15 cellular contexts compared by ENCODE assay signal in the genomic region with DNA sequence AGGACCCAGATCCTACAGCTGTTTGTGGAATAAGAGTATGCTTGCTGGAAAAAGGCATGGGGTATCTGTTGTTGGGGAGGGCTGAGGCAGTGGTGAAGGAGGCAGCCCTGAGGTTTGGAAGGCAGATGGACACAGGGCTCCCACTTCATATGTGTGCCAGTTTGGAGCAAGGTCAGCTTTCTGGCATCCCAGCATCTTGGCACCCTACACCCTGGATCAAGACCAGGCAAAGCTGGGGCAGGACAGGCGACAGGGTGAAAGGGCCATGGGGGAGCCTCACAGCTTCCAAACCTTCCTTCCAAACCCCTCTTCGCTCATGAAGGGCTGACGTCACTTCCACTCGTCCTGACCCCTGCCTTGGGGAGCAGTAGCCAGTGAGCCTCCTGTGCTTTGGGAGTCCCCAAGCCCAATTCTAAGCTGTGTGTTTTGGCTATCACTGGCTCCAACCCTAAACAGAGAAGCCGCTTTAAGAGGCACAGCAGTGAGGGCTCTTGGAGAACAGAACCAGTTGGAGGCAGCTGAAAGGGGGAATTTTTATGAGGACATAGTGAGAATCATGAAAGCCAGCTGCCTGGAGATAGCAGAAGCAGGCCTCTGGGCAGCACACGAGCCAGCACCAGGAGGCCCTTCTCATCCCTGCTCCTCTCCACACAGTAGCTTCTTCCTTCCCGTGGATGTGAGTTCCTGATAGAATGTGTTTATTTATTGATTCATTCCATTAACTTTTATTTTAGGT.
DNase-seq lines count a peak whose midpoint lies in the region; ATAC-seq, FAIRE-seq and TF ChIP-seq lines count a peak whose summit lies in the region.
"Had no signal": no experiment of that assay in that cellular context is flagged by ENCODE, and none has a peak within 500 bp of the region (broad histone marks: within the 10 kb centered on the region; RNA-seq: fewer than 3 reads in every experiment).

No MANE protein-coding gene starts in this region.

- FAIRE-seq in HepG2 (lab: Jason Lieb, UNC) = no peak
- FAIRE-seq in H1 (lab: Jason Lieb, UNC) = no peak
- FAIRE-seq: GM12878 had no signal

- H3K4me2 ChIP-seq in HepG2 (ENCODE audit: low read depth, low read length) = no peak overlapping the region
- peak overlapping the region in 1 of 2 experiments; percentile 40; a peak in 1 of 4 replicates for H3K4me2 ChIP-seq in H1 (ENCODE audit: insufficient read depth in 1 of 2, low read depth in 2 of 2, low read length in 2 of 2)
- no peak overlapping the region for H3K4me2 ChIP-seq in neural progenitor cell

- no peak overlapping the region for H2AK5ac ChIP-seq in H1 (ENCODE audit: low read depth, low read length)

- no peak overlapping the region for H3K4ac ChIP-seq in H1 (replicated peaks; ENCODE audit: insufficient read length, low read depth, low read length)

- H3K27ac ChIP-seq in HepG2 (ENCODE audit: extremely low read length, insufficient read depth, low read length) (no peak overlapping the region), right lobe of liver (no peak overlapping the region), H1 (ENCODE audit: low read depth, low read length) (no peak overlapping the region), neural progenitor cell (no peak overlapping the region), upper lobe of right lung (no peak overlapping the region), tibial artery (no peak overlapping the region)
- H3K27ac ChIP-seq: C4-2B had no signal

- BruUV-seq in HepG2 (replicated peaks; lab: Mats Ljungman, UMichigan) = no TSS peak

- peaks cover 6% of the 10 kb centered on the region for H3K27me3 Mint-ChIP-seq in neural progenitor cell (ENCODE audit: insufficient read depth, low read depth)
- H3K27me3 Mint-ChIP-seq: B cell had no signal

- no peaks in the 10 kb centered on the region for H3K79me1 ChIP-seq in H1 (ENCODE audit: low read depth, low read length)

- H4K5ac ChIP-seq in H1 (ENCODE audit: insufficient read length, low read depth, low read length) = no peak overlapping the region

- peak overlapping the region; percentile 37 for H4K91ac ChIP-seq in H1 (replicated peaks; ENCODE audit: insufficient read length, low read length)

- H3K27ac Mint-ChIP-seq in neural progenitor cell = peak overlapping the region; percentile 44
- H3K27ac Mint-ChIP-seq: B cell; CD4-positive, alpha-beta memory T cell had no signal

- peaks cover 72% of the 10 kb centered on the region for H3K9me3 ChIP-seq in HepG2 (ENCODE audit: low read length)
- H3K9me3 ChIP-seq in right lobe of liver = no peaks in the 10 kb centered on the region
- H3K9me3 ChIP-seq in H1 (ENCODE audit: insufficient read depth in 2 of 2, low read depth in 1 of 2, low read length in 1 of 2) = peaks cover 6 to 8% of the 10 kb centered on the region in 2 experiments
- no peaks in the 10 kb centered on the region for H3K9me3 ChIP-seq in neural progenitor cell (ENCODE audit: low read depth)
- no peaks in the 10 kb centered on the region for H3K9me3 ChIP-seq in upper lobe of right lung
- H3K9me3 ChIP-seq in tibial artery = peaks cover 0 to 13% (median 5%) of the 10 kb centered on the region in 3 donors
- H3K9me3 ChIP-seq in MG63 = no peaks in the 10 kb centered on the region

- H3K14ac ChIP-seq in H1 (ENCODE audit: insufficient read length) = no peak overlapping the region

- TF ChIP-seq RAD21 in HepG2 (CRISPR knock-in tag; IDR thresholded peaks at IDR 0.05) = no peak
- TF ChIP-seq RAD21 in H1 (IDR thresholded peaks at IDR 0.05 in 1 of 2, conservative IDR thresholded peaks at IDR 0.05 in 1 of 2; ENCODE audit: low read depth in 2 of 2, low read length in 2 of 2) = no peak

- TF ChIP-seq CTCF in HepG2 (CRISPR knock-in tag; IDR thresholded peaks at IDR 0.05) = no peak
- TF ChIP-seq CTCF in right lobe of liver (IDR thresholded peaks at IDR 0.05) = no peak
- TF ChIP-seq CTCF in H1 (IDR thresholded peaks at IDR 0.05; ENCODE audit: control extremely low read depth in 1 of 3, insufficient read depth in 1 of 3, low read depth in 1 of 3, low read length in 3 of 3) = no peak
- TF ChIP-seq CTCF in neural progenitor cell (IDR thresholded peaks at IDR 0.05) = no peak
- no peak for TF ChIP-seq CTCF in upper lobe of right lung (IDR thresholded peaks at IDR 0.05)
- no peak for TF ChIP-seq CTCF in tibial artery (IDR thresholded peaks at IDR 0.05)

- H2BK120ac ChIP-seq in H1 (replicated peaks; ENCODE audit: low read depth, low read length) = no peak overlapping the region

- H3K79me2 ChIP-seq in HepG2 (ENCODE audit: insufficient read depth, low read length) (no peaks in the 10 kb centered on the region), H1 (ENCODE audit: control insufficient read depth in 1 of 2, insufficient read depth in 2 of 2, low read length in 2 of 2) (no peaks in the 10 kb centered on the region; a peak in 1 of 4 replicates), neural progenitor cell (ENCODE audit: low read depth) (no peaks in the 10 kb centered on the region)

- peak overlapping the region; percentile 57; the same call in 1 of the 2 replicates for H3K18ac ChIP-seq in H1 (ENCODE audit: extremely low read depth, low read length)

- no peak for ATAC-seq in HepG2
- ATAC-seq in right lobe of liver = no peak
- peak; percentile 54 for ATAC-seq in upper lobe of right lung
- ATAC-seq: GM12878 had no signal

- no peak overlapping the region for H3K4me3 ChIP-seq in HepG2 (replicated peaks in 1 of 3; ENCODE audit: insufficient read depth in 1 of 3, low read depth in 2 of 3, low read length in 3 of 3)
- no peak overlapping the region for H3K4me3 ChIP-seq in right lobe of liver
- no peak overlapping the region for H3K4me3 ChIP-seq in H1 (ENCODE audit: extremely low read depth in 1 of 4, insufficient read depth in 2 of 4, low read depth in 3 of 4, low read length in 4 of 4)
- no peak overlapping the region for H3K4me3 ChIP-seq in neural progenitor cell
- H3K4me3 ChIP-seq in upper lobe of right lung = no peak overlapping the region
- H3K4me3 ChIP-seq in tibial artery = no peak overlapping the region
- no peak overlapping the region for H3K4me3 ChIP-seq in MG63
- H3K4me3 ChIP-seq: GM12878 had no signal

- peaks cover 10% of the 10 kb centered on the region for H3K9me3 Mint-ChIP-seq in neural progenitor cell

- DNase-seq in HepG2 (ENCODE audit: low spot score) (no peak), right lobe of liver (no peak), H1 (ENCODE audit: low read depth in 1 of 2, low spot score in 2 of 2) (no peak), neural progenitor cell (ENCODE audit: low spot score) (no peak), upper lobe of right lung (no peak), tibial artery (no peak), NCI-H2107 (lab: John Stamatoyannopoulos, UW) (no peak), MG63 (no peak)
- DNase-seq: CD4-positive, alpha-beta memory T cell; DMS153; DMS79 treated with DMSO at 0.1 percent for 48 hours; GOT3 had no signal

- TF ChIP-seq POLR2A in HepG2 (IDR thresholded peaks at IDR 0.05; ENCODE audit: insufficient read depth in 1 of 2, low read depth in 2 of 2, low read length in 2 of 2) (no peak), right lobe of liver (IDR thresholded peaks at IDR 0.05) (no peak), H1 (IDR thresholded peaks at IDR 0.05; ENCODE audit: control extremely low read depth in 1 of 2, low read depth in 2 of 2, low read length in 2 of 2) (no peak)

- peak overlapping the region; percentile 80; the same call in 1 of the 2 replicates for H2BK5ac ChIP-seq in H1 (ENCODE audit: low read depth, low read length)

- H3K36me3 ChIP-seq in HepG2 (replicated peaks in 1 of 2; ENCODE audit: control insufficient read depth in 1 of 2, insufficient read depth in 2 of 2, low read length in 2 of 2) (no peaks in the 10 kb centered on the region), right lobe of liver (no peaks in the 10 kb centered on the region), H1 (ENCODE audit: control insufficient read depth in 2 of 4, insufficient read depth in 4 of 4, low read length in 3 of 4) (no peaks in the 10 kb centered on the region), neural progenitor cell (no peaks in the 10 kb centered on the region), upper lobe of right lung (no peaks in the 10 kb centered on the region), tibial artery (no peaks in the 10 kb centered on the region), MG63 (no peaks in the 10 kb centered on the region)

- H3K23ac ChIP-seq in H1 (ENCODE audit: insufficient read length) = no peak overlapping the region

- H3K9ac ChIP-seq in HepG2 (ENCODE audit: insufficient read depth, low read depth, low read length) = no peak overlapping the region
- H3K9ac ChIP-seq in H1 (replicated peaks in 1 of 4; ENCODE audit: extremely low read depth in 1 of 4, low read depth in 3 of 4, low read length in 3 of 4) = no peak overlapping the region
- no peak overlapping the region for H3K9ac ChIP-seq in neural progenitor cell

- H3K27me3 ChIP-seq in HepG2 (ENCODE audit: control insufficient read depth in 1 of 2, insufficient read depth in 2 of 2, low read length in 2 of 2) = no peaks in the 10 kb centered on the region
- no peaks in the 10 kb centered on the region for H3K27me3 ChIP-seq in right lobe of liver
- H3K27me3 ChIP-seq in H1 (replicated peaks in 1 of 4; ENCODE audit: control insufficient read depth in 3 of 4, extremely low read depth in 1 of 4, insufficient read depth in 3 of 4, low read length in 3 of 4) = no peaks in the 10 kb centered on the region
- no peaks in the 10 kb centered on the region for H3K27me3 ChIP-seq in neural progenitor cell
- no peaks in the 10 kb centered on the region for H3K27me3 ChIP-seq in upper lobe of right lung
- H3K27me3 ChIP-seq in tibial artery = no peaks in the 10 kb centered on the region
- H3K27me3 ChIP-seq in MG63 = 0 out of 2 replicates have a peak, but pooled peaks cover 2% of the 10 kb centered on the region

- H4K20me1 ChIP-seq in HepG2 (ENCODE audit: insufficient read depth, low read length) = no peaks in the 10 kb centered on the region
- H4K20me1 ChIP-seq in H1 (replicated peaks in 1 of 2; ENCODE audit: control insufficient read depth in 1 of 2, insufficient read depth in 2 of 2, low read length in 2 of 2) = no peaks in the 10 kb centered on the region
- H4K20me1 ChIP-seq in neural progenitor cell (ENCODE audit: low read depth) = no peaks in the 10 kb centered on the region

- TF ChIP-seq EP300 in HepG2 (IDR thresholded peaks at IDR 0.05; ENCODE audit: low read depth in 2 of 2, low read length in 2 of 2) (no peak), HepG2 (CRISPR knock-in tag; IDR thresholded peaks at IDR 0.05; ENCODE audit: borderline replicate concordance) (no peak), H1 (IDR thresholded peaks at IDR 0.05; ENCODE audit: borderline replicate concordance in 1 of 2, low read depth in 2 of 2, low read length in 2 of 2) (no peak)

- peak overlapping the region; percentile 80; the same call in 1 of the 2 replicates for H2BK12ac ChIP-seq in H1 (ENCODE audit: low read depth, low read length)

- POLR2A ChIA-PET in HepG2 (lab: Yijun Ruan, JAX) = no interaction called here
- POLR2A ChIA-PET in H1 (lab: Charles Lee; ENCODE audit: partially characterized antibody) = no interaction called here

- H3K4me3 Mint-ChIP-seq in neural progenitor cell = no peak overlapping the region
- H3K4me3 Mint-ChIP-seq: B cell; CD4-positive, alpha-beta memory T cell had no signal

- peak overlapping the region; percentile 75 for H2BK20ac ChIP-seq in H1 (ENCODE audit: low read length)

- H2AFZ ChIP-seq in HepG2 (ENCODE audit: low read length) (no peak overlapping the region), H1 (ENCODE audit: low read length) (no peak overlapping the region), neural progenitor cell (replicated peaks) (no peak overlapping the region)

- in situ Hi-C loops in HepG2 (cut with HindIII; ENCODE audit: extremely low pct_ligation_motif_present, low pct_unique_long_range_greater_than_20kb) = no loop called here

- H3F3A ChIP-seq in neural progenitor cell (ENCODE audit: low read depth) = no peaks in the 10 kb centered on the region

- H3K4me1 ChIP-seq in HepG2 (ENCODE audit: insufficient read depth, low read length) = no peaks in the 10 kb centered on the region
- no peaks in the 10 kb centered on the region for H3K4me1 ChIP-seq in right lobe of liver
- H3K4me1 ChIP-seq in H1 (replicated peaks in 1 of 4; ENCODE audit: control insufficient read depth in 3 of 4, insufficient read depth in 4 of 4, low read length in 3 of 4) = peaks cover 6 to 12% (median 7%) of the 10 kb centered on the region in 4 experiments
- peaks cover 18% of the 10 kb centered on the region for H3K4me1 ChIP-seq in neural progenitor cell
- no peaks in the 10 kb centered on the region for H3K4me1 ChIP-seq in upper lobe of right lung
- H3K4me1 ChIP-seq in tibial artery = no peaks in the 10 kb centered on the region

- no peak overlapping the region for H3K56ac ChIP-seq in H1 (replicated peaks; ENCODE audit: insufficient read length, low read depth, low read length)

- no peaks in the 10 kb centered on the region for H3K36me3 Mint-ChIP-seq in neural progenitor cell
- H3K36me3 Mint-ChIP-seq: CD4-positive, alpha-beta memory T cell had no signal

- peak overlapping the region; percentile 63; the same call in 1 of the 2 replicates for H2BK15ac ChIP-seq in H1 (ENCODE audit: low read length)

- no peak overlapping the region for H4K8ac ChIP-seq in H1 (ENCODE audit: extremely low read depth, insufficient read depth, low read length)

- no peaks in the 10 kb centered on the region for H3K23me2 ChIP-seq in H1 (ENCODE audit: low read depth, low read length)

- under 1% methylated on average over 7 of the region's 7 CpGs for whole genome bisulfite sequencing in HepG2 (ENCODE audit: low lambda C conversion rate)
- WGBS in right lobe of liver (ENCODE audit: insufficient coverage, low coverage, low lambda C conversion rate, missing lambda C conversion rate) = 42% methylated on average over 3 of the region's 7 CpGs
- 95% methylated on average over 7 of the region's 7 CpGs; no CpG with 5 or more reads in 1 of the 2 experiments for WGBS in H1 (ENCODE audit: extremely low coverage in 1 of 2, insufficient coverage in 1 of 2, insufficient read length in 1 of 2, insufficient replicate concordance in 2 of 2, low coverage in 1 of 2, low lambda C conversion rate in 2 of 2, missing lambda C conversion rate in 1 of 2), 2 experiments

- peaks cover 24% of the 10 kb centered on the region for H3K4me1 Mint-ChIP-seq in neural progenitor cell
- H3K4me1 Mint-ChIP-seq: B cell; CD4-positive, alpha-beta memory T cell had no signal

- intact Hi-C loops in HepG2 (cut with micrococcal nuclease; ENCODE audit: unreplicated experiment) (no loop called here), right lobe of liver (cut with DNase I) (no loop called here), upper lobe of right lung (cut with DNase I) (no loop called here), tibial artery (cut with DNase I; ENCODE audit: low total_unique reads) (no loop called here)

- CTCF ChIA-PET in HepG2 (lab: Yijun Ruan, JAX; ENCODE audit: low intra/inter-chr PET ratio, low total read pairs) (no interaction called here), H1 (lab: Charles Lee; ENCODE audit: partially characterized antibody) (interaction anchor here (0.6 to 1.1 kb wide), 3 partner anchors 8 to 399 kb away, joined by 3 to 4 read pairs (median 3); no protein-coding TSS in a partner anchor)
